ENCODE assay signal across 23 cellular contexts in genomic region chr1:99268021-99268420, GRCh38. TPM values are rescaled to one million over a fixed set of nuclear protein-coding genes. Genes with fewer than 3 reads are reported as not detected.
"Had no signal": no experiment of that assay in that cellular context is flagged by ENCODE, and none has a peak within 500 bp of the region (broad histone marks: within the 10 kb centered on the region; RNA-seq: fewer than 3 reads in every experiment).

No MANE protein-coding gene starts in this region.

- H3K9me3 ChIP-seq: body of pancreas, mucosa of descending colon, neutrophil, right atrium auricular region had no signal

- H3K27ac Mint-ChIP-seq: activated CD4-positive, alpha-beta memory T cell treated with anti-CD3 and anti-CD28 coated beads, Interleukin-2, amount 10 ng/mL, durations not matched to agents 7 days and 5 days; activated naive CD8-positive, alpha-beta T cell treated with anti-CD3 and anti-CD28 coated beads for 36 hours; dendritic cell treated with granulocyte-macrophage colony-stimulating factor and Interleukin-4, amounts not matched to agents 40 ng/mL and 50 ng/mL, for 4 days; effector memory CD8-positive, alpha-beta T cell; naive thymus-derived CD8-positive, alpha-beta T cell; T-helper 17 cell; WTC11 had no signal

- H3K9me3 Mint-ChIP-seq: activated CD4-positive, alpha-beta memory T cell treated with anti-CD3 and anti-CD28 coated beads, Interleukin-2, amount 10 ng/mL, durations not matched to agents 7 days and 5 days; dendritic cell treated with granulocyte-macrophage colony-stimulating factor and Interleukin-4, amounts not matched to agents 40 ng/mL and 50 ng/mL, for 4 days; WTC11 had no signal

- H3K4me3 ChIP-seq: body of pancreas, left ventricle myocardium inferior, mucosa of descending colon, right atrium auricular region had no signal

- H3K27me3 ChIP-seq: right atrium auricular region had no signal

- H3K4me3 Mint-ChIP-seq: activated CD4-positive, alpha-beta memory T cell treated with anti-CD3 and anti-CD28 coated beads, Interleukin-2, amount 10 ng/mL, durations not matched to agents 7 days and 5 days; activated naive CD8-positive, alpha-beta T cell treated with anti-CD3 and anti-CD28 coated beads for 36 hours; dendritic cell treated with granulocyte-macrophage colony-stimulating factor and Interleukin-4, amounts not matched to agents 40 ng/mL and 50 ng/mL, for 4 days; effector memory CD8-positive, alpha-beta T cell; naive thymus-derived CD8-positive, alpha-beta T cell; T-helper 17 cell; WTC11 had no signal

- FAIRE-seq: small intestine had no signal

- DNase-seq: activated CD4-positive, alpha-beta memory T cell treated with anti-CD3 and anti-CD28 coated beads, Interleukin-2, amount 10 ng/mL, durations not matched to agents 7 days and 5 days; activated CD4-positive, alpha-beta T cell treated with anti-CD3 and anti-CD28 coated beads for 4 hours; activated gamma-delta T cell treated with Interleukin-2 at 50 U/mL for 16 hours; activated naive CD8-positive, alpha-beta T cell treated with anti-CD3 and anti-CD28 coated beads for 36 hours; amygdala; body of pancreas; cerebellar nuclear complex; effector memory CD8-positive, alpha-beta T cell; left ventricle myocardium inferior; mucosa of descending colon; naive thymus-derived CD8-positive, alpha-beta T cell; posterior cingulate gyrus; small intestine; stimulated activated CD4-positive, alpha-beta T cell treated with anti-CD3 and anti-CD28 coated beads, Interleukin-4, amount 100 ng/mL, for 24 hours; stimulated activated naive CD4-positive, alpha-beta T cell treated with Interleukin-2 at 50 U/mL for 16 hours; substantia nigra; T-helper 17 cell; trophoblast cell had no signal

- H3K4me1 Mint-ChIP-seq: activated CD4-positive, alpha-beta memory T cell treated with anti-CD3 and anti-CD28 coated beads, Interleukin-2, amount 10 ng/mL, durations not matched to agents 7 days and 5 days; activated naive CD8-positive, alpha-beta T cell treated with anti-CD3 and anti-CD28 coated beads for 36 hours had no signal

- H3K36me3 ChIP-seq: left ventricle myocardium inferior, neutrophil, right atrium auricular region had no signal

- H3K36me3 Mint-ChIP-seq: activated naive CD8-positive, alpha-beta T cell treated with anti-CD3 and anti-CD28 coated beads for 36 hours; WTC11 had no signal

- H3K27ac ChIP-seq: body of pancreas, left ventricle myocardium inferior, neutrophil, right atrium auricular region had no signal

RNA-seq across cellular contexts. Expression of gene PLPPR4, which starts 3.7 kb away (rescaled TPM):
- total RNA-seq: activated CD4-positive, alpha-beta memory T cell treated with anti-CD3 and anti-CD28 coated beads, Interleukin-2, amount 10 ng/mL, durations not matched to agents 7 days and 5 days; activated naive CD8-positive, alpha-beta T cell treated with anti-CD3 and anti-CD28 coated beads for 36 hours; kidney epithelial cell; naive thymus-derived CD8-positive, alpha-beta T cell; T-helper 17 cell had no signal
- polyA plus RNA-seq: naive thymus-derived CD8-positive, alpha-beta T cell had no signal
